In genomic region chr18:46046126-46046525, GRCh38 we compare ENCODE assay signal across 2 cellular contexts.
TF ChIP-seq lines count a peak whose summit lies in the region.

No MANE protein-coding gene starts in this region.

TF ChIP-seq in HCT116, 20 proteins besides CTCF, POLR2A, EP300 and RAD21:
- TF ChIP-seq REST (IDR thresholded peaks at IDR 0.05; ENCODE audit: low read depth) (no peak), FOSL1 (IDR thresholded peaks at IDR 0.05; ENCODE audit: low read depth) (no peak), ZFX (IDR thresholded peaks at IDR 0.05) (no peak), TCF7L2 (IDR thresholded peaks at IDR 0.05; ENCODE audit: borderline replicate concordance, extremely low read depth, insufficient read depth, insufficient read length) (no peak), CEBPB (IDR thresholded peaks at IDR 0.05; ENCODE audit: low read depth) (no peak)
TF ChIP-seq in HCT116: peak in this region for 0.

TF ChIP-seq in H1, 55 proteins besides CTCF, POLR2A, EP300 and RAD21:
- no peak for TF ChIP-seq HDAC2 (IDR thresholded peaks at IDR 0.05; ENCODE audit: borderline replicate concordance in 1 of 2, low read depth in 2 of 2, low read length in 2 of 2)
- no peak for TF ChIP-seq CBX5 (IDR thresholded peaks at IDR 0.05; ENCODE audit: low read depth, low read length)
- TF ChIP-seq CREB1 (IDR thresholded peaks at IDR 0.05): no peak
- TF ChIP-seq ATF2 (IDR thresholded peaks at IDR 0.05; ENCODE audit: low read length): no peak
- no peak for TF ChIP-seq CTBP2 (IDR thresholded peaks at IDR 0.05; ENCODE audit: borderline replicate concordance, insufficient read depth, insufficient read length, low read length)
- TF ChIP-seq TBP (IDR thresholded peaks at IDR 0.05; ENCODE audit: low read depth, low read length): no peak
- no peak for TF ChIP-seq HDAC6 (IDR thresholded peaks at IDR 0.05; ENCODE audit: low read depth, low read length)
TF ChIP-seq in H1: peak in this region for 0.
